11 cellular contexts compared by ENCODE assay signal in genomic region chr9:88258012-88258411, GRCh38.
DNase-seq lines count a peak whose midpoint lies in the region; ATAC-seq and TF ChIP-seq lines count a peak whose summit lies in the region.
"Had no signal": no experiment of that assay in that cellular context is flagged by ENCODE, and none has a peak within 500 bp of the region (broad histone marks: within the 10 kb centered on the region; RNA-seq: fewer than 3 reads in every experiment).

No MANE protein-coding gene starts in this region.

- CTCF ChIA-PET in CD4-positive, alpha-beta T cell (lab: Charles Lee) = no interaction called here

- H3K27ac Mint-ChIP-seq in CD4-positive, alpha-beta T cell = no peak overlapping the region
- H3K27ac Mint-ChIP-seq: CD14-positive monocyte had no signal

- no peaks in the 10 kb centered on the region for H3K27me3 Mint-ChIP-seq in CD4-positive, alpha-beta T cell

- H3K36me3 Mint-ChIP-seq in CD4-positive, alpha-beta T cell (ENCODE audit: low read depth) = no peaks in the 10 kb centered on the region
- H3K36me3 Mint-ChIP-seq: CD14-positive monocyte had no signal

- TF ChIP-seq CTCF in fibroblast of the aortic adventitia (IDR thresholded peaks at IDR 0.05; ENCODE audit: insufficient read depth, low read length) = no peak
- TF ChIP-seq CTCF in CD4-positive, alpha-beta T cell (IDR thresholded peaks at IDR 0.05) = no peak

- POLR2A ChIA-PET in CD4-positive, alpha-beta T cell (lab: Charles Lee) = no interaction called here

- H3K9me3 ChIP-seq in SJCRH30 (replicated peaks) (no peaks in the 10 kb centered on the region; the same call in 1 of the 2 replicates), muscle layer of duodenum (ENCODE audit: control insufficient read depth in 1 of 2, low read length in 2 of 2) (no peaks in the 10 kb centered on the region)
- H3K9me3 ChIP-seq in CD4-positive, alpha-beta T cell (ENCODE audit: control insufficient read depth, low read length) = peaks cover under 1% of the 10 kb centered on the region

- H3K4me3 ChIP-seq in SJCRH30 (no peak overlapping the region), fibroblast of the aortic adventitia (ENCODE audit: low read depth, low read length) (no peak overlapping the region), muscle layer of duodenum (ENCODE audit: low read depth in 1 of 2, low read length in 2 of 2) (peak overlapping the region in 1 of 2 donors; percentile 26)

- H3K36me3 ChIP-seq in SJCRH30 = no peaks in the 10 kb centered on the region; the same call in 1 of the 2 replicates
- no peaks in the 10 kb centered on the region for H3K36me3 ChIP-seq in muscle layer of duodenum (ENCODE audit: control insufficient read depth in 1 of 2, insufficient read depth in 2 of 2, low read length in 2 of 2)

- no peaks in the 10 kb centered on the region for H3K27me3 ChIP-seq in SJCRH30
- no peaks in the 10 kb centered on the region for H3K27me3 ChIP-seq in muscle layer of duodenum (ENCODE audit: low read depth, low read length)
- no peaks in the 10 kb centered on the region for H3K27me3 ChIP-seq in CD4-positive, alpha-beta T cell (ENCODE audit: control insufficient read depth, insufficient read depth, low read length)

- H3K9me3 Mint-ChIP-seq in CD4-positive, alpha-beta T cell = no peaks in the 10 kb centered on the region

- H3K4me1 Mint-ChIP-seq in CD4-positive, alpha-beta T cell (ENCODE audit: low read depth) = peaks cover 5% of the 10 kb centered on the region

- H3K27ac ChIP-seq in SJCRH30 = no peak overlapping the region
- peak overlapping the region; percentile 19 for H3K27ac ChIP-seq in muscle layer of duodenum (ENCODE audit: low read length)
- H3K27ac ChIP-seq in CD4-positive, alpha-beta T cell (ENCODE audit: low read depth, low read length) = no peak overlapping the region

- no peak overlapping the region for H3K4me3 Mint-ChIP-seq in CD4-positive, alpha-beta T cell
- H3K4me3 Mint-ChIP-seq: CD14-positive monocyte had no signal

- ATAC-seq in HG03378 (IDR thresholded peaks at IDR 0.05; ENCODE audit: unreplicated experiment) = no peak
- ATAC-seq in CD4-positive, alpha-beta T cell (ENCODE audit: poor library complexity) = no peak

- DNase-seq in AG08395 (ENCODE audit: low spot score) = peak; percentile 88
- DNase-seq in SJCRH30 = peak; percentile 27 to 42
- peak; percentile 71 for DNase-seq in fibroblast of the aortic adventitia (ENCODE audit: low read depth)
- no peak for DNase-seq in CD4-positive, alpha-beta T cell
- no peak for DNase-seq in activated CD4-positive, CD25-positive, alpha-beta regulatory T cell treated with anti-CD3 and anti-CD28 coated beads, Interleukin-2, amount 50 U/mL, for 72 hours
- no peak for DNase-seq in SHP77 (lab: John Stamatoyannopoulos, UW)
- DNase-seq: activated CD4-positive, alpha-beta T cell treated with anti-CD3 and anti-CD28 coated beads for 4 hours; KBM-7 had no signal

- intact Hi-C loops in CD4-positive, alpha-beta T cell (cut with DNase I, micrococcal nuclease) = no loop called here

- H3K4me1 ChIP-seq in SJCRH30 = peaks cover 15% of the 10 kb centered on the region
- H3K4me1 ChIP-seq in muscle layer of duodenum (ENCODE audit: control insufficient read depth in 1 of 2, insufficient read depth in 2 of 2, low read length in 2 of 2) = peaks cover 0 to 12% of the 10 kb centered on the region in 2 donors

Comparison
In these comparisons a context has a peak if more than half of its experiments do, and no peak if none do; other contexts are left out.
1. DNase-seq: peak in AG08395 (single experiment), SJCRH30 (2 of 2) and fibroblast of the aortic adventitia (single experiment); none in CD4-positive, alpha-beta T cell (0 of 10), activated CD4-positive, CD25-positive, alpha-beta regulatory T cell treated with anti-CD3 and anti-CD28 coated beads, Interleukin-2, amount 50 U/mL, for 72 hours (single experiment) and SHP77 (0 of 2).